Comparison of ENCODE assay signal across 8 cellular contexts in genomic region chr11:77046060-77046501, GRCh38.
A peak's percentile ranks its signal among the peaks of the same experiment; 100 is the strongest.
DNase-seq lines count a peak whose midpoint lies in the region; ATAC-seq and TF ChIP-seq lines count a peak whose summit lies in the region.

No MANE protein-coding gene starts in this region.

- no peak overlapping the region for H3K4me3 ChIP-seq in epithelial cell of esophagus (ENCODE audit: low read length)

- H3K36me3 Mint-ChIP-seq in nephron progenitor cell (ENCODE audit: low read depth), result no peaks in the 10 kb centered on the region

- H3K27ac Mint-ChIP-seq in nephron progenitor cell, result no peak overlapping the region

- H3K9me3 Mint-ChIP-seq in nephron progenitor cell, result peaks cover 6% of the 10 kb centered on the region

- TF ChIP-seq CTCF in epithelial cell of esophagus (IDR thresholded peaks at IDR 0.05; ENCODE audit: insufficient read depth, low read depth, low read length, missing control alignments), result peak; percentile 46
- TF ChIP-seq CTCF in nephron progenitor cell (IDR thresholded peaks at IDR 0.05), result peak; percentile 80

- DNase-seq in NCI-H82 (lab: John Stamatoyannopoulos, UW), result peak; percentile 56
- no peak for DNase-seq in NCI-H82 treated with DMSO at 0.1 percent for 48 hours (lab: John Stamatoyannopoulos, UW; ENCODE audit: unreplicated experiment)
- DNase-seq in NCI-H1930 (lab: John Stamatoyannopoulos, UW), result peak; percentile 19 to 57
- DNase-seq in activated CD8-positive, alpha-beta memory T cell treated with anti-CD3 and anti-CD28 coated beads, Interleukin-2, amount 50 U/mL, for 48 hours, result peak; percentile 87
- DNase-seq in epithelial cell of esophagus (ENCODE audit: low read depth), result peak; percentile 56
- DNase-seq in nephron progenitor cell, result peak; percentile 80

- peaks cover 51% of the 10 kb centered on the region for H3K27me3 Mint-ChIP-seq in nephron progenitor cell (ENCODE audit: low read depth, poor library complexity)

- peak overlapping the region; percentile 11 for H3K4me3 Mint-ChIP-seq in nephron progenitor cell

- no peak for ATAC-seq in GM21390 (IDR thresholded peaks at IDR 0.05; ENCODE audit: unreplicated experiment)
- no peak for ATAC-seq in GM21529 (IDR thresholded peaks at IDR 0.05; ENCODE audit: unreplicated experiment)

- peaks cover 16% of the 10 kb centered on the region for H3K4me1 Mint-ChIP-seq in nephron progenitor cell
